In the genomic region with DNA sequence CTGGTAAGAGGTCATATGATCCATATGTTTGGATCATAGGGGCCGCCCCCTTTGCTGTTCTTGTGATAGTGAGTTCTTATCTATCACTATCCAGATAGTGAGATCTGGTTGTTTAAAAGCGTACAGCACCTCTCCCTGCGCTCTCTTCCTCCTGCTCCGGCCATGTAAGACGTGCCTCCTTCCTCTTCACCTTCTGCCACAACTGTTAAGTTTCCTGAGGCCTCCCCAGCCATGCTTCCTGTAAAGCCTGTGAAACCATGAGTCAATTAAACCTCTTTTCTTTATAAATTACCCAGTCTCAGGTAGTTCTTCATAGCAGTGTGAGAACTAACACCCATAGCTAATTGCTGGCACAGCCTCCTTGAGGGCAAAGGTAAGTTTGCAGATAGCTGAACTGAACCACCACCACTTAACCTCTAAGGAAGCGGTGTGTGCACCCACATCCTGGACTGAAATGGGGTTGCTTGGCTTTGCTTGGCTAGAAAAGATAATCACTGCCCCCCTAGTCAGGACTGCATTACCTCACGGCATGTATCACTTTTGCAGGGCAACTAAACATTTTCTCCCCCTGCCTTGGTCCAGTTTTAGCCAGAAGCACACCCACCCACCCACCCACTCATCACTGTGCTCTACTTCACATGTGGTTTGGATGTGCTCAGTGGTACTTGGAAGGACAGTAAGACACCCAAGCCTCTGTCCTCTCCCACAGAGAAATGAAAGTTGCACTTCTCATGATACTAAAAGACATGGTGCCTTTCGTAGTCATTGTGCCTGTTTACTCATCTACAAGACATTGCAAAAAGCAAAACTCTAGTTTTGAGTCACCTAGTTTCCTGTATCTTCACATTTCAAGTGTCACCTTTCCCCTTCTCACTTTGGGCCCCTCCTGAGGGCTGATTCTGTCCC, we compare ENCODE assay signal across 8 cellular contexts. TPM values are rescaled to one million over a fixed set of nuclear protein-coding genes. Genes with fewer than 3 reads are reported as not detected.
A peak's percentile ranks its signal among the peaks of the same experiment; 100 is the strongest.
DNase-seq lines count a peak whose midpoint lies in the region; ATAC-seq and TF ChIP-seq lines count a peak whose summit lies in the region.

No MANE protein-coding gene starts in this region.

- peak; percentile 85 for DNase-seq in activated CD4-positive, alpha-beta T cell treated with anti-CD3 and anti-CD28 coated beads, Interleukin-2, amount 10 ng/mL, durations not matched to agents 7 days and 5 days
- DNase-seq in mucosa of descending colon, result peak in 1 of 3 donors; percentile 57
- DNase-seq in NCI-H2081 (lab: John Stamatoyannopoulos, UW), result no peak
- no peak for DNase-seq in amniotic stem cell (lab: John Stamatoyannopoulos, UW)
- no peak for DNase-seq in nucleus accumbens (lab: John Stamatoyannopoulos, UW)
- DNase-seq in D341Med (ENCODE audit: low spot score), result no peak

- no peaks in the 10 kb centered on the region for H3K9me3 ChIP-seq in mucosa of descending colon

- peaks cover 12% of the 10 kb centered on the region for H3K36me3 ChIP-seq in mucosa of descending colon (ENCODE audit: low read depth)

- peak overlapping the region; percentile 63 for H3K4me3 Mint-ChIP-seq in activated CD4-positive, alpha-beta T cell treated with anti-CD3 and anti-CD28 coated beads, Interleukin-2, amount 10 ng/mL, durations not matched to agents 7 days and 5 days

- peak overlapping the region; percentile 86 for H3K27ac Mint-ChIP-seq in activated CD4-positive, alpha-beta T cell treated with anti-CD3 and anti-CD28 coated beads, Interleukin-2, amount 10 ng/mL, durations not matched to agents 7 days and 5 days

- POLR2A ChIA-PET in activated CD4-positive, alpha-beta T cell treated with anti-CD3 and anti-CD28 coated beads, Interleukin-2, amount 10 ng/mL, durations not matched to agents 7 days and 5 days (lab: Charles Lee), result no interaction called here

- ATAC-seq in GM18517 (IDR thresholded peaks at IDR 0.05; ENCODE audit: unreplicated experiment) (peak; percentile 78), HG02938 (IDR thresholded peaks at IDR 0.05; ENCODE audit: unreplicated experiment) (peak; percentile 78), mucosa of descending colon (peak; percentile 89)

- peaks cover 9% of the 10 kb centered on the region for H3K4me1 ChIP-seq in mucosa of descending colon (ENCODE audit: low read depth)

- CTCF ChIA-PET in activated CD4-positive, alpha-beta T cell treated with anti-CD3 and anti-CD28 coated beads, Interleukin-2, amount 10 ng/mL, durations not matched to agents 7 days and 5 days (lab: Charles Lee), result interaction anchor here (0.7 to 1.4 kb wide), 2 partner anchors 10 to 97 kb away, joined by 3 to 5 read pairs; no protein-coding TSS in a partner anchor

- peaks cover 48% of the 10 kb centered on the region for H3K4me1 Mint-ChIP-seq in activated CD4-positive, alpha-beta T cell treated with anti-CD3 and anti-CD28 coated beads, Interleukin-2, amount 10 ng/mL, durations not matched to agents 7 days and 5 days

- TF ChIP-seq CTCF in mucosa of descending colon (IDR thresholded peaks at IDR 0.05), result no peak

- peaks cover 5% of the 10 kb centered on the region for H3K9me3 Mint-ChIP-seq in activated CD4-positive, alpha-beta T cell treated with anti-CD3 and anti-CD28 coated beads, Interleukin-2, amount 10 ng/mL, durations not matched to agents 7 days and 5 days

- no peak overlapping the region for H3K4me3 ChIP-seq in mucosa of descending colon

- peaks cover 71% of the 10 kb centered on the region for H3K36me3 Mint-ChIP-seq in activated CD4-positive, alpha-beta T cell treated with anti-CD3 and anti-CD28 coated beads, Interleukin-2, amount 10 ng/mL, durations not matched to agents 7 days and 5 days (ENCODE audit: low read depth)

- intact Hi-C loops in mucosa of descending colon (cut with DNase I, micrococcal nuclease), result no loop called here

- H3K27me3 Mint-ChIP-seq in activated CD4-positive, alpha-beta T cell treated with anti-CD3 and anti-CD28 coated beads, Interleukin-2, amount 10 ng/mL, durations not matched to agents 7 days and 5 days, result no peaks in the 10 kb centered on the region

RNA-seq across cellular contexts. Expression of gene PTAFR, which starts 23.1 kb away (rescaled TPM):
- total RNA-seq in activated CD4-positive, alpha-beta T cell treated with anti-CD3 and anti-CD28 coated beads, Interleukin-2, amount 10 ng/mL, durations not matched to agents 7 days and 5 days, result under 1 TPM; 0.20 to 0.56 TPM
- total RNA-seq in mucosa of descending colon, result 1 to 10 TPM; 2.4 to 4.8 (median 4.0) TPM

RNA-seq across cellular contexts. Expression of gene DNAJC8, which starts 33.2 kb away (rescaled TPM):
- 100 to 1,000 TPM; 110 to 128 TPM for total RNA-seq in activated CD4-positive, alpha-beta T cell treated with anti-CD3 and anti-CD28 coated beads, Interleukin-2, amount 10 ng/mL, durations not matched to agents 7 days and 5 days
- total RNA-seq in mucosa of descending colon, result 10 to 100 TPM; 41.6 to 76.7 (median 56.7) TPM

RNA-seq across cellular contexts. Expression of gene ATP5IF1, which starts 36.3 kb away (rescaled TPM):
- total RNA-seq in activated CD4-positive, alpha-beta T cell treated with anti-CD3 and anti-CD28 coated beads, Interleukin-2, amount 10 ng/mL, durations not matched to agents 7 days and 5 days, result 100 to 1,000 TPM; 172 to 189 TPM
- total RNA-seq in mucosa of descending colon, result 100 to 1,000 TPM; 130 to 266 (median 235) TPM

RNA-seq across cellular contexts. Expression of gene SESN2, which starts 59.7 kb away (rescaled TPM):
- total RNA-seq in activated CD4-positive, alpha-beta T cell treated with anti-CD3 and anti-CD28 coated beads, Interleukin-2, amount 10 ng/mL, durations not matched to agents 7 days and 5 days, result 10 to 100 TPM; 11.7 to 11.8 TPM
- total RNA-seq in mucosa of descending colon, result 10 to 100 TPM; 20.4 to 32.3 (median 27.6) TPM
